ENCODE assay signal across 27 cellular contexts in genomic region chr6:137401058-137401457, GRCh38.
"Had no signal": no experiment of that assay in that cellular context is flagged by ENCODE, and none has a peak within 500 bp of the region (broad histone marks: within the 10 kb centered on the region; RNA-seq: fewer than 3 reads in every experiment).

No MANE protein-coding gene starts in this region.

- H3K27me3 Mint-ChIP-seq: naive thymus-derived CD8-positive, alpha-beta T cell; natural killer cell treated with Interleukin-12 subunit alpha and Interleukin-12 subunit beta and Interleukin-15 and Interleukin-18, amount 100 ng/mL, for 72 hours; stimulated activated naive CD8-positive, alpha-beta T cell treated with anti-CD3 and anti-CD28 coated beads, Interleukin-15, Interleukin-2, amounts not matched to agents 100 ng/mL and 50 ng/mL, for 24 hours had no signal

- H3K27ac Mint-ChIP-seq: naive thymus-derived CD8-positive, alpha-beta T cell; nephron progenitor cell; stimulated activated naive B cell treated with anti-CD40 and anti-IgM and Interleukin-4, amounts not matched to agents 10 μg/mL and 1 μg/mL and 100 μg/mL, for 72 hours; stimulated activated naive CD8-positive, alpha-beta T cell treated with anti-CD3 and anti-CD28 coated beads, Interleukin-15, Interleukin-2, amounts not matched to agents 100 ng/mL and 50 ng/mL, for 24 hours had no signal

- H3K36me3 Mint-ChIP-seq: naive thymus-derived CD8-positive, alpha-beta T cell; natural killer cell treated with Interleukin-12 subunit alpha and Interleukin-12 subunit beta and Interleukin-15 and Interleukin-18, amount 100 ng/mL, for 72 hours; stimulated activated effector memory CD8-positive, alpha-beta T cell treated with anti-CD3 and anti-CD28 coated beads, Interleukin-12 subunit alpha, Interleukin-12 subunit beta, amount 100 ng/mL, for 72 hours; stimulated activated naive B cell treated with anti-CD40 and anti-IgM and Interleukin-4, amounts not matched to agents 10 μg/mL and 1 μg/mL and 100 μg/mL, for 72 hours had no signal

- DNase-seq: naive thymus-derived CD8-positive, alpha-beta T cell; nephron progenitor cell; nucleus accumbens; pancreas; right cardiac atrium; spleen; stimulated activated CD4-positive, alpha-beta T cell treated with anti-CD3 and anti-CD28 coated beads, Interleukin-12 subunit alpha, Interleukin-12 subunit beta, amount 100 ng/mL, for 4 hours; stimulated activated CD4-positive, alpha-beta T cell treated with anti-CD3 and anti-CD28 coated beads, Interleukin-1b, Interleukin-23, amount 100 ng/mL, for 48 hours; stimulated activated CD4-positive, alpha-beta T cell treated with anti-CD3 and anti-CD28 coated beads, Interleukin-4, amount 100 ng/mL, for 1 hour; stimulated activated naive B cell treated with anti-CD40 and anti-IgM and Interleukin-4, amounts not matched to agents 10 μg/mL and 1 μg/mL and 100 μg/mL, for 72 hours; stimulated activated naive CD4-positive, alpha-beta T cell treated with Interleukin-2 at 50 U/mL for 16 hours; stomach; thyroid gland; trophoblast cell; upper lobe of left lung had no signal

- H3K27ac ChIP-seq: neutrophil, pancreas, prostate gland, skin epidermis, spleen, stomach, thoracic aorta, thyroid gland, tibial nerve, upper lobe of left lung, vagina had no signal

- H3K4me3 ChIP-seq: pancreas, prostate gland, skin epidermis, smooth muscle cell, spleen, stomach, thoracic aorta, thyroid gland, tibial nerve, upper lobe of left lung, vagina had no signal

- H3K4me3 Mint-ChIP-seq: naive thymus-derived CD8-positive, alpha-beta T cell; nephron progenitor cell; neural crest cell; stimulated activated naive B cell treated with anti-CD40 and anti-IgM and Interleukin-4, amounts not matched to agents 10 μg/mL and 1 μg/mL and 100 μg/mL, for 72 hours; stimulated activated naive CD8-positive, alpha-beta T cell treated with anti-CD3 and anti-CD28 coated beads, Interleukin-15, Interleukin-2, amounts not matched to agents 100 ng/mL and 50 ng/mL, for 24 hours had no signal

- H3K27me3 ChIP-seq: pancreas, spleen, stomach, thyroid gland, tibial nerve, upper lobe of left lung, vagina had no signal

- H3K36me3 ChIP-seq: neutrophil, pancreas, prostate gland, spleen, stomach, thoracic aorta, thyroid gland, tibial nerve, upper lobe of left lung, vagina had no signal

- H3K9me3 Mint-ChIP-seq: neural crest cell; stimulated activated effector memory CD8-positive, alpha-beta T cell treated with anti-CD3 and anti-CD28 coated beads, Interleukin-12 subunit alpha, Interleukin-12 subunit beta, amount 100 ng/mL, for 72 hours; stimulated activated naive CD8-positive, alpha-beta T cell treated with anti-CD3 and anti-CD28 coated beads, Interleukin-15, Interleukin-2, amounts not matched to agents 100 ng/mL and 50 ng/mL, for 24 hours had no signal

- ATAC-seq: naive thymus-derived CD8-positive, alpha-beta T cell; natural killer cell treated with Interleukin-12 subunit alpha and Interleukin-12 subunit beta and Interleukin-15 and Interleukin-18, amount 100 ng/mL, for 72 hours; pancreas; right cardiac atrium; sciatic nerve; stimulated activated naive B cell treated with anti-CD40 and anti-IgM and Interleukin-4, amounts not matched to agents 10 μg/mL and 1 μg/mL and 100 μg/mL, for 72 hours had no signal

- H3K9me3 ChIP-seq: neutrophil, pancreas, prostate gland, spleen, stomach, thoracic aorta, thyroid gland, tibial nerve, upper lobe of left lung, vagina had no signal

- H3K4me1 Mint-ChIP-seq: neural crest cell had no signal

- H3K4me2 ChIP-seq: smooth muscle cell had no signal

- H3K4me1 ChIP-seq: pancreas, prostate gland, stomach, tibial nerve, upper lobe of left lung, vagina had no signal
